Comparison of ENCODE assay signal across 8 cellular contexts in genomic region chr17:64262422-64263260, GRCh38.
DNase-seq lines count a peak whose midpoint lies in the region; ATAC-seq and TF ChIP-seq lines count a peak whose summit lies in the region.

TEX2 (minus strand) TSS chr17:64263260; CDS start chr17:64214217, 49,043 bp downstream.

- H3K27ac ChIP-seq in layer of hippocampus (ENCODE audit: low read depth, low read length): peak within 1 kb of the TSS; percentile 74

- ATAC-seq in GM21526 (IDR thresholded peaks at IDR 0.05; ENCODE audit: low FRiP score, unreplicated experiment): peak; percentile 41

- no peak for TF ChIP-seq EP300 in Ishikawa (IDR thresholded peaks at IDR 0.05; ENCODE audit: borderline replicate concordance)

- TF ChIP-seq RAD21 in Ishikawa (IDR thresholded peaks at IDR 0.05; ENCODE audit: low read depth): no peak

- peak; percentile 37 for DNase-seq in EL
- peak; percentile 39 for DNase-seq in activated CD4-positive, CD25-positive, alpha-beta regulatory T cell treated with anti-CD3 and anti-CD28 coated beads, Interleukin-2, amount 50 U/mL, for 16 hours (ENCODE audit: low read depth, low spot score)
- peak; percentile 76 for DNase-seq in central memory CD4-positive, alpha-beta T cell
- peak; percentile 43 for DNase-seq in stimulated activated CD4-positive, alpha-beta T cell treated with anti-CD3 and anti-CD28 coated beads, Interleukin-2, amount 100 ng/mL, for 4 hours (ENCODE audit: low read depth)
- no peak for DNase-seq in GOT3 (lab: John Stamatoyannopoulos, UW)

- H3K27me3 ChIP-seq in layer of hippocampus (ENCODE audit: control insufficient read depth, insufficient read depth, low read length): no peaks in the 10 kb centered on the region

TF ChIP-seq in Ishikawa, 13 proteins besides CTCF, POLR2A, EP300 and RAD21:
- TF ChIP-seq USF1 (IDR thresholded peaks at IDR 0.05) (no peak), NFIC (IDR thresholded peaks at IDR 0.05) (no peak), TAF1 (IDR thresholded peaks at IDR 0.05; ENCODE audit: low read depth) (peak; percentile 35; the same call in 1 of the 2 replicates), CREB1 (IDR thresholded peaks at IDR 0.05; ENCODE audit: low read depth) (no peak), EGR1 (IDR thresholded peaks at IDR 0.05) (no peak; the same call in 1 of the 2 replicates), ZBTB7A (IDR thresholded peaks at IDR 0.05; ENCODE audit: low read depth) (no peak; the same call in none of the 2 replicates), TEAD4 (IDR thresholded peaks at IDR 0.05) (no peak), CEBPB (IDR thresholded peaks at IDR 0.05) (no peak), REST (IDR thresholded peaks at IDR 0.05; ENCODE audit: low read depth) (no peak), MAX (IDR thresholded peaks at IDR 0.05) (peak; percentile 52), TCF12 (IDR thresholded peaks at IDR 0.05; ENCODE audit: low read depth) (no peak), YY1 (IDR thresholded peaks at IDR 0.05; ENCODE audit: low read depth) (no peak), FOXM1 (IDR thresholded peaks at IDR 0.05; ENCODE audit: borderline replicate concordance, low read depth) (no peak)
TF ChIP-seq in Ishikawa: peak in this region for 2.
